In genomic region chr5:173144200-173145176, GRCh38 we compare ENCODE assay signal across 8 cellular contexts. TPM values are rescaled to one million over a fixed set of nuclear protein-coding genes. Genes with fewer than 3 reads are reported as not detected.
DNase-seq lines count a peak whose midpoint lies in the region; ATAC-seq, FAIRE-seq and TF ChIP-seq lines count a peak whose summit lies in the region.

A gene with protein sequence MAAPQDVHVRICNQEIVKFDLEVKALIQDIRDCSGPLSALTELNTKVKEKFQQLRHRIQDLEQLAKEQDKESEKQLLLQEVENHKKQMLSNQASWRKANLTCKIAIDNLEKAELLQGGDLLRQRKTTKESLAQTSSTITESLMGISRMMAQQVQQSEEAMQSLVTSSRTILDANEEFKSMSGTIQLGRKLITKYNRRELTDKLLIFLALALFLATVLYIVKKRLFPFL (plus strand): TSS chr5:173144531. CDS start chr5:173144546, 15 bp downstream.

- H3K4me3 Mint-ChIP-seq in activated naive CD8-positive, alpha-beta T cell treated with anti-CD3 and anti-CD28 coated beads, Interleukin-2, amount 50 U/mL, for 24 hours, result peak within 1 kb of the TSS; percentile 93

- DNase-seq in NCI-H1417 treated with DMSO at 0.1 percent for 48 hours (lab: John Stamatoyannopoulos, UW) (peak; percentile 26), SW480 (ENCODE audit: low spot score) (peak; percentile 97), Right ventricle myocardium superior (peak; percentile 96), pancreas (peak; percentile 99 to 100 (median 100)), tibial nerve (ENCODE audit: low spot score in 2 of 2) (peak; percentile 85 to 94)
- peak; percentile 98 for DNase-seq in activated naive CD8-positive, alpha-beta T cell treated with anti-CD3 and anti-CD28 coated beads, Interleukin-2, amount 50 U/mL, for 24 hours

- TF ChIP-seq CTCF in GM12875 (IDR thresholded peaks at IDR 0.05; ENCODE audit: borderline replicate concordance, insufficient read depth, low read depth, low read length) (peak; percentile 97), pancreas (IDR thresholded peaks at IDR 0.05) (peak; percentile 70 to 95 (median 86)), tibial nerve (IDR thresholded peaks at IDR 0.05) (peak; percentile 90 to 94 (median 92))

- H3K9me3 ChIP-seq in pancreas (no peaks in the 10 kb centered on the region), tibial nerve (no peaks in the 10 kb centered on the region)

- WGBS in pancreas, 2 donors, result 0 to 1% methylated on average over 48 of the region's 48 CpGs
- 2% methylated on average over 48 of the region's 48 CpGs for WGBS in tibial nerve, 2 donors

- H3K27me3 Mint-ChIP-seq in activated naive CD8-positive, alpha-beta T cell treated with anti-CD3 and anti-CD28 coated beads, Interleukin-2, amount 50 U/mL, for 24 hours, result no peaks in the 10 kb centered on the region

- peaks cover 15% of the 10 kb centered on the region for H3K4me1 Mint-ChIP-seq in activated naive CD8-positive, alpha-beta T cell treated with anti-CD3 and anti-CD28 coated beads, Interleukin-2, amount 50 U/mL, for 24 hours

- peak; percentile 74 to 93 for TF ChIP-seq EP300 in tibial nerve (IDR thresholded peaks at IDR 0.05)

- peaks cover 17% of the 10 kb centered on the region for H3K36me3 Mint-ChIP-seq in activated naive CD8-positive, alpha-beta T cell treated with anti-CD3 and anti-CD28 coated beads, Interleukin-2, amount 50 U/mL, for 24 hours (ENCODE audit: low read depth)

- no peaks in the 10 kb centered on the region for H3K9me3 Mint-ChIP-seq in activated naive CD8-positive, alpha-beta T cell treated with anti-CD3 and anti-CD28 coated beads, Interleukin-2, amount 50 U/mL, for 24 hours

- H3K27me3 ChIP-seq in pancreas (no peaks in the 10 kb centered on the region), tibial nerve (no peaks in the 10 kb centered on the region)

- H3K4me3 ChIP-seq in GM12875 (ENCODE audit: low read depth, low read length) (peak within 1 kb of the TSS; percentile 88), pancreas (peak within 1 kb of the TSS; percentile 75 to 93 (median 84)), tibial nerve (peak within 1 kb of the TSS; percentile 42 to 89 (median 86))

- peak; percentile 47 for FAIRE-seq in pancreas (lab: Jason Lieb, UNC)

- peak within 1 kb of the TSS; percentile 94 for H3K27ac Mint-ChIP-seq in activated naive CD8-positive, alpha-beta T cell treated with anti-CD3 and anti-CD28 coated beads, Interleukin-2, amount 50 U/mL, for 24 hours

- H3K36me3 ChIP-seq in pancreas (peaks cover 0 to 18% (median 2%) of the 10 kb centered on the region in 3 donors), tibial nerve (peaks cover 0 to 32% (median 0%) of the 10 kb centered on the region in 3 donors)

- intact Hi-C loops in Right ventricle myocardium superior (cut with DNase I) (loop anchor here (10.0 kb wide), 1 partner anchor 130 kb away; no protein-coding TSS in a partner anchor), pancreas (cut with DNase I) (no loop called here)

- H3K4me1 ChIP-seq in pancreas (peaks cover 0 to 3% (median 0%) of the 10 kb centered on the region in 3 donors), tibial nerve (peaks cover 0 to 15% (median 0%) of the 10 kb centered on the region in 4 donors)

- ATAC-seq in HG02798 (IDR thresholded peaks at IDR 0.05; ENCODE audit: poor library complexity, unreplicated experiment) (peak; percentile 90), Right ventricle myocardium superior (ENCODE audit: poor library complexity) (peak; percentile 97), pancreas (peak; percentile 96 to 99 (median 97))
- ATAC-seq in activated naive CD8-positive, alpha-beta T cell treated with anti-CD3 and anti-CD28 coated beads, Interleukin-2, amount 50 U/mL, for 24 hours, result peak; percentile 96

- TF ChIP-seq POLR2A in tibial nerve (IDR thresholded peaks at IDR 0.05), result peak in 1 of 2 donors; percentile 17

- H3K27ac ChIP-seq in pancreas (peak within 1 kb of the TSS; percentile 89 to 96 (median 94)), tibial nerve (peak within 1 kb of the TSS; percentile 21 to 88 (median 80))

RNA-seq across cellular contexts. Expression of the gene that starts here (rescaled TPM):
- total RNA-seq in Right ventricle myocardium superior (9.1 TPM), pancreas (10 to 100 TPM in 1 of 6 donors, 1 to 10 TPM in 5; 5.7 to 11.6 (median 7.9) TPM), tibial nerve (10 to 100 TPM in 2 of 4 donors, 1 to 10 TPM in 2; 2.2 to 15.6 (median 10.0) TPM)
- polyA plus RNA-seq in pancreas, result 10 to 100 TPM; 11.3 to 15.3 TPM

Comparison
In these comparisons a context has a peak if more than half of its experiments do, and no peak if none do; other contexts are left out.
1. Peak in every context shown above with its lines: DNase-seq, ATAC-seq, H3K4me3 ChIP-seq and H3K27ac ChIP-seq.
2. DNase-seq: peak in every context shown above with its lines; median percentile 100 in pancreas; 98 in activated naive CD8-positive, alpha-beta T cell treated with anti-CD3 and anti-CD28 coated beads, Interleukin-2, amount 50 U/mL, for 24 hours; 97 in SW480; 96 in Right ventricle myocardium superior; 90 in tibial nerve; 26 in NCI-H1417 treated with DMSO at 0.1 percent for 48 hours.